8 cellular contexts compared by ENCODE assay signal in the genomic region with DNA sequence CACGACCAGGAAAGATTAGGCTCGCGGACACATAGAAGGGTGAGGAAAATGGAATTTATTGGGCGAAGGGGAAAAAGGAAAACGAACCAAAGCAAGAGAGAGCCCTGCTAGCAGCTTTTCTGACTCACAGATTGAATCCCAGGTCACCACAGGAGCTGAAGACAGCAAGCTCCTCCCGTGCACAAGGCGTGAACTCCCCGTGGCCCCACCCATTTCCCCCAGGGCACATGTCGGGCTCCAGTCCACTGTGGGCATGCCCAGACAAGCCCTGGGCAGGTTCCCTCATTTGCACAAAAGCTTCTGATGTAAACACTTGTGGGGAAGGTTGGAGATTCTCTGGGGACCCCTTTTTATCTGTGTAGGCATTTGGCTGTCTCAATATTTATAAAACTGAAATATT.
DNase-seq lines count a peak whose midpoint lies in the region; ATAC-seq and TF ChIP-seq lines count a peak whose summit lies in the region.

No MANE protein-coding gene starts in this region.

- DNase-seq in EL (peak; percentile 71), NAMALWA (ENCODE audit: low spot score) (peak; percentile 59), iPS DF 6.9 (ENCODE audit: low read depth, low spot score) (peak; percentile 58), tibial nerve (ENCODE audit: low spot score in 2 of 2) (peak; percentile 21 to 30), cortex of kidney (lab: John Stamatoyannopoulos, UW) (no peak), NCI-H510A treated with DMSO at 0.1 percent for 48 hours (lab: John Stamatoyannopoulos, UW) (no peak)
- DNase-seq in activated CD8-positive, alpha-beta T cell treated with anti-CD3 and anti-CD28 coated beads for 36 hours = peak; percentile 72

- no peaks in the 10 kb centered on the region for H3K36me3 Mint-ChIP-seq in activated CD8-positive, alpha-beta T cell treated with anti-CD3 and anti-CD28 coated beads for 36 hours (ENCODE audit: low read depth)

- WGBS in iPS DF 6.9 (ENCODE audit: insufficient coverage, insufficient read length) = no CpG with 5 or more reads among the region's 9 CpGs
- 27 to 52% methylated on average over 9 of the region's 9 CpGs for WGBS in tibial nerve, 2 donors

- no peak overlapping the region for H3K4me3 ChIP-seq in iPS DF 6.9 (ENCODE audit: low read length)
- no peak overlapping the region for H3K4me3 ChIP-seq in tibial nerve

- H3K9me3 ChIP-seq in iPS DF 6.9 (ENCODE audit: control insufficient read depth, insufficient read depth, low read length) = no peaks in the 10 kb centered on the region
- no peaks in the 10 kb centered on the region for H3K9me3 ChIP-seq in tibial nerve

- no peak overlapping the region for H3K27ac Mint-ChIP-seq in activated CD8-positive, alpha-beta T cell treated with anti-CD3 and anti-CD28 coated beads for 36 hours

- CTCF ChIA-PET in activated CD8-positive, alpha-beta T cell treated with anti-CD3 and anti-CD28 coated beads for 36 hours (lab: Charles Lee) = no interaction called here

- no peak for TF ChIP-seq POLR2A in tibial nerve (IDR thresholded peaks at IDR 0.05)

- H3K27me3 ChIP-seq in iPS DF 6.9 (ENCODE audit: control insufficient read depth, insufficient read depth, low read length) = no peaks in the 10 kb centered on the region
- no peaks in the 10 kb centered on the region for H3K27me3 ChIP-seq in tibial nerve

- intact Hi-C loops in activated CD8-positive, alpha-beta T cell treated with anti-CD3 and anti-CD28 coated beads for 36 hours (cut with micrococcal nuclease) = no loop called here

- H3K27ac ChIP-seq in iPS DF 6.9 (ENCODE audit: low read length) (no peak overlapping the region), tibial nerve (peak overlapping the region in 2 of 4 donors; percentile 21 to 30)

- no peaks in the 10 kb centered on the region for H3K9me3 Mint-ChIP-seq in activated CD8-positive, alpha-beta T cell treated with anti-CD3 and anti-CD28 coated beads for 36 hours

- peak; percentile 87 for ATAC-seq in GM21825 (IDR thresholded peaks at IDR 0.05; ENCODE audit: unreplicated experiment)
- ATAC-seq in activated CD8-positive, alpha-beta T cell treated with anti-CD3 and anti-CD28 coated beads for 36 hours = peak; percentile 100

- H3K27me3 Mint-ChIP-seq in activated CD8-positive, alpha-beta T cell treated with anti-CD3 and anti-CD28 coated beads for 36 hours = peaks cover 2% of the 10 kb centered on the region

- H3K4me1 ChIP-seq in iPS DF 6.9 (ENCODE audit: control insufficient read depth, insufficient read depth, low read length) (peaks cover 1% of the 10 kb centered on the region; the same call in 1 of the 2 replicates), tibial nerve (peaks cover 0 to 41% (median 5%) of the 10 kb centered on the region in 4 donors)

- no peak for TF ChIP-seq EP300 in tibial nerve (IDR thresholded peaks at IDR 0.05)

- no peak overlapping the region for H3K4me3 Mint-ChIP-seq in activated CD8-positive, alpha-beta T cell treated with anti-CD3 and anti-CD28 coated beads for 36 hours

- peaks cover 2% of the 10 kb centered on the region for H3K4me1 Mint-ChIP-seq in activated CD8-positive, alpha-beta T cell treated with anti-CD3 and anti-CD28 coated beads for 36 hours (ENCODE audit: low read depth)

- no peak for TF ChIP-seq CTCF in activated CD8-positive, alpha-beta T cell treated with anti-CD3 and anti-CD28 coated beads for 36 hours (IDR thresholded peaks at IDR 0.05)
- TF ChIP-seq CTCF in tibial nerve (IDR thresholded peaks at IDR 0.05) = no peak

- H3K36me3 ChIP-seq in iPS DF 6.9 (ENCODE audit: control insufficient read depth, insufficient read depth, low read length) (no peaks in the 10 kb centered on the region), tibial nerve (no peaks in the 10 kb centered on the region)

- POLR2A ChIA-PET in activated CD8-positive, alpha-beta T cell treated with anti-CD3 and anti-CD28 coated beads for 36 hours (lab: Charles Lee) = no interaction called here

Comparison
In these comparisons a context has a peak if more than half of its experiments do, and no peak if none do; other contexts are left out.
1. DNase-seq: peak in EL (single experiment), NAMALWA (single experiment), activated CD8-positive, alpha-beta T cell treated with anti-CD3 and anti-CD28 coated beads for 36 hours (single experiment), iPS DF 6.9 (single experiment) and tibial nerve (2 of 2); none in cortex of kidney (single experiment) and NCI-H510A treated with DMSO at 0.1 percent for 48 hours (single experiment).